Comparison of ENCODE assay signal across 1 cellular context in the genomic region with DNA sequence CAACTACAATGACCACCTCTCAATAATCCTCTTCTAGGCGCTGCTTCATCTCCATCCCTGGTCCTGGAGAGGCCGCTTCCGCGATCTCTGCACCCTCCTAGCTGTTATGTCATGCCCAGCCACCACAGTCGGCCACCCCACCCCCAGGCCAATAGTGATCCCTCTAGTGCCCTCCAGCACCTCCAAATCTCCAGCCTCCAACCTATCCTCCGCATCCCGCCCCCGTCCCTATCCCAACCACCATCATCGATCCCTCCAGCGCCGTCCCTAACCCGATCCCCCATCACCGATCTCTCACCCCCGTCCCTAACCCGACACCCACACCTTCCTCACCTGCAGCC.
TF ChIP-seq lines count a peak whose summit lies in the region.

No MANE protein-coding gene starts in this region.

TF ChIP-seq in HEK293, 187 proteins besides CTCF, POLR2A, EP300 and RAD21 (continued from another document and continues in another):
- TF ChIP-seq, protein P1, sequence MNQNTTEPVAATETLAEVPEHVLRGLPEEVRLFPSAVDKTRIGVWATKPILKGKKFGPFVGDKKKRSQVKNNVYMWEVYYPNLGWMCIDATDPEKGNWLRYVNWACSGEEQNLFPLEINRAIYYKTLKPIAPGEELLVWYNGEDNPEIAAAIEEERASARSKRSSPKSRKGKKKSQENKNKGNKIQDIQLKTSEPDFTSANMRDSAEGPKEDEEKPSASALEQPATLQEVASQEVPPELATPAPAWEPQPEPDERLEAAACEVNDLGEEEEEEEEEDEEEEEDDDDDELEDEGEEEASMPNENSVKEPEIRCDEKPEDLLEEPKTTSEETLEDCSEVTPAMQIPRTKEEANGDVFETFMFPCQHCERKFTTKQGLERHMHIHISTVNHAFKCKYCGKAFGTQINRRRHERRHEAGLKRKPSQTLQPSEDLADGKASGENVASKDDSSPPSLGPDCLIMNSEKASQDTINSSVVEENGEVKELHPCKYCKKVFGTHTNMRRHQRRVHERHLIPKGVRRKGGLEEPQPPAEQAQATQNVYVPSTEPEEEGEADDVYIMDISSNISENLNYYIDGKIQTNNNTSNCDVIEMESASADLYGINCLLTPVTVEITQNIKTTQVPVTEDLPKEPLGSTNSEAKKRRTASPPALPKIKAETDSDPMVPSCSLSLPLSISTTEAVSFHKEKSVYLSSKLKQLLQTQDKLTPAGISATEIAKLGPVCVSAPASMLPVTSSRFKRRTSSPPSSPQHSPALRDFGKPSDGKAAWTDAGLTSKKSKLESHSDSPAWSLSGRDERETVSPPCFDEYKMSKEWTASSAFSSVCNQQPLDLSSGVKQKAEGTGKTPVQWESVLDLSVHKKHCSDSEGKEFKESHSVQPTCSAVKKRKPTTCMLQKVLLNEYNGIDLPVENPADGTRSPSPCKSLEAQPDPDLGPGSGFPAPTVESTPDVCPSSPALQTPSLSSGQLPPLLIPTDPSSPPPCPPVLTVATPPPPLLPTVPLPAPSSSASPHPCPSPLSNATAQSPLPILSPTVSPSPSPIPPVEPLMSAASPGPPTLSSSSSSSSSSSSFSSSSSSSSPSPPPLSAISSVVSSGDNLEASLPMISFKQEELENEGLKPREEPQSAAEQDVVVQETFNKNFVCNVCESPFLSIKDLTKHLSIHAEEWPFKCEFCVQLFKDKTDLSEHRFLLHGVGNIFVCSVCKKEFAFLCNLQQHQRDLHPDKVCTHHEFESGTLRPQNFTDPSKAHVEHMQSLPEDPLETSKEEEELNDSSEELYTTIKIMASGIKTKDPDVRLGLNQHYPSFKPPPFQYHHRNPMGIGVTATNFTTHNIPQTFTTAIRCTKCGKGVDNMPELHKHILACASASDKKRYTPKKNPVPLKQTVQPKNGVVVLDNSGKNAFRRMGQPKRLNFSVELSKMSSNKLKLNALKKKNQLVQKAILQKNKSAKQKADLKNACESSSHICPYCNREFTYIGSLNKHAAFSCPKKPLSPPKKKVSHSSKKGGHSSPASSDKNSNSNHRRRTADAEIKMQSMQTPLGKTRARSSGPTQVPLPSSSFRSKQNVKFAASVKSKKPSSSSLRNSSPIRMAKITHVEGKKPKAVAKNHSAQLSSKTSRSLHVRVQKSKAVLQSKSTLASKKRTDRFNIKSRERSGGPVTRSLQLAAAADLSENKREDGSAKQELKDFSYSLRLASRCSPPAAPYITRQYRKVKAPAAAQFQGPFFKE (tag by site-specific recombination; IDR thresholded peaks at IDR 0.05; ENCODE audit: borderline replicate concordance): no peak
- TF ChIP-seq ZBTB20 (tag by site-specific recombination; IDR thresholded peaks at IDR 0.05): peak; percentile 38; the same call in 1 of the 2 replicates
- no peak for TF ChIP-seq REPIN1 (tag by site-specific recombination; IDR thresholded peaks at IDR 0.05; ENCODE audit: low read depth)
- no peak for TF ChIP-seq ZNF596 (tag by site-specific recombination; IDR thresholded peaks at IDR 0.05)
- no peak for TF ChIP-seq ZNF292 (tag by site-specific recombination; IDR thresholded peaks at IDR 0.05; ENCODE audit: borderline replicate concordance, low read depth)
- peak; percentile 79 for TF ChIP-seq ZBTB17 (tag by site-specific recombination; IDR thresholded peaks at IDR 0.05)
- no peak for TF ChIP-seq ZNF768 (tag by site-specific recombination; IDR thresholded peaks at IDR 0.05)
- TF ChIP-seq PBX3 (CRISPR knock-in tag; IDR thresholded peaks at IDR 0.05): no peak
- TF ChIP-seq ZNF23 (tag by site-specific recombination; IDR thresholded peaks at IDR 0.05; ENCODE audit: borderline replicate concordance): no peak
- TF ChIP-seq ZNF623 (tag by site-specific recombination; IDR thresholded peaks at IDR 0.05): no peak
- no peak for TF ChIP-seq RBAK (tag by site-specific recombination; IDR thresholded peaks at IDR 0.05)
- peak; percentile 52; the same call in 1 of the 2 replicates for TF ChIP-seq ZNF501 (tag by site-specific recombination; IDR thresholded peaks at IDR 0.05)
- no peak for TF ChIP-seq ZNF521 (tag by site-specific recombination; IDR thresholded peaks at IDR 0.05)
- no peak for TF ChIP-seq OSR2 (tag by site-specific recombination; IDR thresholded peaks at IDR 0.05)
- TF ChIP-seq, protein P2, sequence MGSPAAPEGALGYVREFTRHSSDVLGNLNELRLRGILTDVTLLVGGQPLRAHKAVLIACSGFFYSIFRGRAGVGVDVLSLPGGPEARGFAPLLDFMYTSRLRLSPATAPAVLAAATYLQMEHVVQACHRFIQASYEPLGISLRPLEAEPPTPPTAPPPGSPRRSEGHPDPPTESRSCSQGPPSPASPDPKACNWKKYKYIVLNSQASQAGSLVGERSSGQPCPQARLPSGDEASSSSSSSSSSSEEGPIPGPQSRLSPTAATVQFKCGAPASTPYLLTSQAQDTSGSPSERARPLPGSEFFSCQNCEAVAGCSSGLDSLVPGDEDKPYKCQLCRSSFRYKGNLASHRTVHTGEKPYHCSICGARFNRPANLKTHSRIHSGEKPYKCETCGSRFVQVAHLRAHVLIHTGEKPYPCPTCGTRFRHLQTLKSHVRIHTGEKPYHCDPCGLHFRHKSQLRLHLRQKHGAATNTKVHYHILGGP (tag by site-specific recombination; IDR thresholded peaks at IDR 0.05): no peak
- TF ChIP-seq ZNF473 (tag by site-specific recombination; IDR thresholded peaks at IDR 0.05): no peak
- TF ChIP-seq ZNF404 (tag by site-specific recombination; IDR thresholded peaks at IDR 0.05): no peak
- TF ChIP-seq ZNF561 (tag by site-specific recombination; IDR thresholded peaks at IDR 0.05; ENCODE audit: borderline replicate concordance): no peak
- TF ChIP-seq ZNF792 (tag by site-specific recombination; IDR thresholded peaks at IDR 0.05): no peak
- TF ChIP-seq ZNF660 (tag by site-specific recombination; IDR thresholded peaks at IDR 0.05): no peak
- no peak for TF ChIP-seq ZNF707 (tag by site-specific recombination; IDR thresholded peaks at IDR 0.05)
- TF ChIP-seq ZNF830 (tag by site-specific recombination; IDR thresholded peaks at IDR 0.05; ENCODE audit: low read depth): no peak
- TF ChIP-seq ZNF26 (tag by site-specific recombination; IDR thresholded peaks at IDR 0.05): no peak
- no peak for TF ChIP-seq MZF1 (tag by site-specific recombination; IDR thresholded peaks at IDR 0.05; ENCODE audit: borderline replicate concordance)
- TF ChIP-seq, protein P3, sequence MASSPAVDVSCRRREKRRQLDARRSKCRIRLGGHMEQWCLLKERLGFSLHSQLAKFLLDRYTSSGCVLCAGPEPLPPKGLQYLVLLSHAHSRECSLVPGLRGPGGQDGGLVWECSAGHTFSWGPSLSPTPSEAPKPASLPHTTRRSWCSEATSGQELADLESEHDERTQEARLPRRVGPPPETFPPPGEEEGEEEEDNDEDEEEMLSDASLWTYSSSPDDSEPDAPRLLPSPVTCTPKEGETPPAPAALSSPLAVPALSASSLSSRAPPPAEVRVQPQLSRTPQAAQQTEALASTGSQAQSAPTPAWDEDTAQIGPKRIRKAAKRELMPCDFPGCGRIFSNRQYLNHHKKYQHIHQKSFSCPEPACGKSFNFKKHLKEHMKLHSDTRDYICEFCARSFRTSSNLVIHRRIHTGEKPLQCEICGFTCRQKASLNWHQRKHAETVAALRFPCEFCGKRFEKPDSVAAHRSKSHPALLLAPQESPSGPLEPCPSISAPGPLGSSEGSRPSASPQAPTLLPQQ (tag by site-specific recombination; IDR thresholded peaks at IDR 0.05): no peak
- no peak for TF ChIP-seq MYNN (tag by site-specific recombination; IDR thresholded peaks at IDR 0.05; ENCODE audit: borderline replicate concordance)
- TF ChIP-seq ZNF184 (tag by site-specific recombination; IDR thresholded peaks at IDR 0.05): no peak
- TF ChIP-seq ZNF76 (tag by site-specific recombination; IDR thresholded peaks at IDR 0.05; ENCODE audit: borderline replicate concordance, low read depth): no peak
- TF ChIP-seq ZNF548 (tag by site-specific recombination; IDR thresholded peaks at IDR 0.05): no peak
- TF ChIP-seq ZNF112 (tag by site-specific recombination; IDR thresholded peaks at IDR 0.05): no peak
- TF ChIP-seq ZNF324 (tag by site-specific recombination; IDR thresholded peaks at IDR 0.05): no peak
- no peak for TF ChIP-seq ZFP41 (tag by site-specific recombination; IDR thresholded peaks at IDR 0.05; ENCODE audit: borderline replicate concordance)
- peak; percentile 33; the same call in 1 of the 2 replicates for TF ChIP-seq ZNF2 (tag by site-specific recombination; IDR thresholded peaks at IDR 0.05)
- TF ChIP-seq ZNF16 (tag by site-specific recombination; IDR thresholded peaks at IDR 0.05; ENCODE audit: low read depth): no peak
- no peak for TF ChIP-seq YY2 (tag by site-specific recombination; IDR thresholded peaks at IDR 0.05)
- no peak for TF ChIP-seq ZNF24 (tag by site-specific recombination; IDR thresholded peaks at IDR 0.05)
- no peak for TF ChIP-seq ZNF354C (tag by site-specific recombination; IDR thresholded peaks at IDR 0.05; ENCODE audit: borderline replicate concordance, low read depth)
- TF ChIP-seq ZNF19 (tag by site-specific recombination; IDR thresholded peaks at IDR 0.05; ENCODE audit: low read depth): no peak
- TF ChIP-seq, protein P4, sequence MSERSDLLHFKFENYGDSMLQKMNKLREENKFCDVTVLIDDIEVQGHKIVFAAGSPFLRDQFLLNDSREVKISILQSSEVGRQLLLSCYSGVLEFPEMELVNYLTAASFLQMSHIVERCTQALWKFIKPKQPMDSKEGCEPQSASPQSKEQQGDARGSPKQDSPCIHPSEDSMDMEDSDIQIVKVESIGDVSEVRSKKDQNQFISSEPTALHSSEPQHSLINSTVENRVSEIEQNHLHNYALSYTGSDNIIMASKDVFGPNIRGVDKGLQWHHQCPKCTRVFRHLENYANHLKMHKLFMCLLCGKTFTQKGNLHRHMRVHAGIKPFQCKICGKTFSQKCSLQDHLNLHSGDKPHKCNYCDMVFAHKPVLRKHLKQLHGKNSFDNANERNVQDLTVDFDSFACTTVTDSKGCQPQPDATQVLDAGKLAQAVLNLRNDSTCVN (tag by site-specific recombination; optimal IDR thresholded peaks at IDR 0.05): no peak
- no peak for TF ChIP-seq ZNF624 (tag by site-specific recombination; IDR thresholded peaks at IDR 0.05)
- no peak for TF ChIP-seq ZBTB1 (tag by site-specific recombination; IDR thresholded peaks at IDR 0.05)
- no peak for TF ChIP-seq ZNF677 (tag by site-specific recombination; IDR thresholded peaks at IDR 0.05)
- no peak for TF ChIP-seq ZNF544 (tag by site-specific recombination; IDR thresholded peaks at IDR 0.05)
- TF ChIP-seq, protein P5, sequence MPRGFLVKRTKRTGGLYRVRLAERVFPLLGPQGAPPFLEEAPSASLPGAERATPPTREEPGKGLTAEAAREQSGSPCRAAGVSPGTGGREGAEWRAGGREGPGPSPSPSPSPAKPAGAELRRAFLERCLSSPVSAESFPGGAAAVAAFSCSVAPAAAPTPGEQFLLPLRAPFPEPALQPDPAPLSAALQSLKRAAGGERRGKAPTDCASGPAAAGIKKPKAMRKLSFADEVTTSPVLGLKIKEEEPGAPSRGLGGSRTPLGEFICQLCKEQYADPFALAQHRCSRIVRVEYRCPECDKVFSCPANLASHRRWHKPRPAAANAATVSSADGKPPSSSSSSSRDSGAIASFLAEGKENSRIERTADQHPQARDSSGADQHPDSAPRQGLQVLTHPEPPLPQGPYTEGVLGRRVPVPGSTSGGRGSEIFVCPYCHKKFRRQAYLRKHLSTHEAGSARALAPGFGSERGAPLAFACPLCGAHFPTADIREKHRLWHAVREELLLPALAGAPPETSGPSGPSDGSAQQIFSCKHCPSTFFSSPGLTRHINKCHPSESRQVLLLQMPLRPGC (tag by site-specific recombination; IDR thresholded peaks at IDR 0.05): no peak
- no peak for TF ChIP-seq ZNF211 (tag by site-specific recombination; IDR thresholded peaks at IDR 0.05; ENCODE audit: low read depth)
- TF ChIP-seq, protein P6, sequence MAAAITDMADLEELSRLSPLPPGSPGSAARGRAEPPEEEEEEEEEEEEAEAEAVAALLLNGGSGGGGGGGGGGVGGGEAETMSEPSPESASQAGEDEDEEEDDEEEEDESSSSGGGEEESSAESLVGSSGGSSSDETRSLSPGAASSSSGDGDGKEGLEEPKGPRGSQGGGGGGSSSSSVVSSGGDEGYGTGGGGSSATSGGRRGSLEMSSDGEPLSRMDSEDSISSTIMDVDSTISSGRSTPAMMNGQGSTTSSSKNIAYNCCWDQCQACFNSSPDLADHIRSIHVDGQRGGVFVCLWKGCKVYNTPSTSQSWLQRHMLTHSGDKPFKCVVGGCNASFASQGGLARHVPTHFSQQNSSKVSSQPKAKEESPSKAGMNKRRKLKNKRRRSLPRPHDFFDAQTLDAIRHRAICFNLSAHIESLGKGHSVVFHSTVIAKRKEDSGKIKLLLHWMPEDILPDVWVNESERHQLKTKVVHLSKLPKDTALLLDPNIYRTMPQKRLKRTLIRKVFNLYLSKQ (tag by site-specific recombination; IDR thresholded peaks at IDR 0.05; ENCODE audit: borderline replicate concordance): no peak
- TF ChIP-seq ZNF610 (tag by site-specific recombination; IDR thresholded peaks at IDR 0.05; ENCODE audit: borderline replicate concordance): no peak
- peak; percentile 26; the same call in 1 of the 2 replicates for TF ChIP-seq BCL11B (tag by site-specific recombination; IDR thresholded peaks at IDR 0.05; ENCODE audit: low read depth)
- no peak for TF ChIP-seq ZNF514 (tag by site-specific recombination; IDR thresholded peaks at IDR 0.05)
- peak; percentile 93 for TF ChIP-seq ZFHX2 (tag by site-specific recombination; conservative IDR thresholded peaks at IDR 0.05)
- TF ChIP-seq ZNF394 (tag by site-specific recombination; IDR thresholded peaks at IDR 0.05; ENCODE audit: borderline replicate concordance): no peak
